Comparison of ENCODE assay signal across 23 cellular contexts in genomic region chr6:54647301-54647664, GRCh38.
DNase-seq lines count a peak whose midpoint lies in the region; ATAC-seq, FAIRE-seq and TF ChIP-seq lines count a peak whose summit lies in the region.
"Had no signal": no experiment of that assay in that cellular context is flagged by ENCODE, and none has a peak within 500 bp of the region (broad histone marks: within the 10 kb centered on the region; RNA-seq: fewer than 3 reads in every experiment).

No MANE protein-coding gene starts in this region.

- CTCF ChIA-PET in PC-9 (lab: Charles Lee): no interaction called here

- H3K4me3 ChIP-seq in PC-9 (no peak overlapping the region), astrocyte of the cerebellum (ENCODE audit: low read depth, low read length) (no peak overlapping the region), thoracic aorta (no peak overlapping the region)
- H3K4me3 ChIP-seq: BLaER1, Peyer's patch, SJCRH30 had no signal

- H3K4me1 ChIP-seq in PC-9 (replicated peaks; ENCODE audit: insufficient read depth) (no peaks in the 10 kb centered on the region), thoracic aorta (ENCODE audit: control insufficient read depth in 1 of 2, low read depth in 2 of 2) (peaks cover 22 to 38% of the 10 kb centered on the region in 2 donors)
- H3K4me1 ChIP-seq: BLaER1, Caco-2, Peyer's patch, SJCRH30 had no signal

- in situ Hi-C loops in astrocyte of the cerebellum (cut with HindIII; ENCODE audit: low sequenced_read_pairs): no loop called here

- H3K27me3 ChIP-seq in PC-9 (ENCODE audit: insufficient read depth, low read depth) (no peaks in the 10 kb centered on the region), thoracic aorta (replicated peaks; ENCODE audit: insufficient read depth) (no peaks in the 10 kb centered on the region)
- H3K27me3 ChIP-seq: BLaER1, Peyer's patch, SJCRH30 had no signal

- DNase-seq in PC-9 (no peak), astrocyte of the cerebellum (ENCODE audit: low read depth) (no peak), glomerular endothelial cell (ENCODE audit: extremely low read depth, low read depth, low spot score) (peak; percentile 23), thoracic aorta (ENCODE audit: low spot score) (no peak), GM12891 (ENCODE audit: insufficient read length, low spot score) (no peak)
- DNase-seq: ACHN; Caco-2; CD4-positive, alpha-beta T cell; DMS 273 treated with DMSO at 0.1 percent for 48 hours; DMS79 treated with DMSO at 0.1 percent for 48 hours; H7; MM.1S; NCI-H1092; NCI-H1436; NCI-H187 treated with DMSO at 0.1 percent for 48 hours; NCI-H2107; NCI-H69; Peyer's patch; SJCRH30 had no signal

- H3K9me3 ChIP-seq in PC-9 (ENCODE audit: insufficient read depth, low read depth): no peaks in the 10 kb centered on the region; the same call in 1 of the 2 replicates
- H3K9me3 ChIP-seq in thoracic aorta: no peaks in the 10 kb centered on the region
- H3K9me3 ChIP-seq: BLaER1, Caco-2, Peyer's patch, SJCRH30 had no signal

- H3K27ac ChIP-seq in PC-9: no peak overlapping the region
- H3K27ac ChIP-seq in thoracic aorta: peak overlapping the region; percentile 60 to 80
- H3K27ac ChIP-seq: BLaER1, Peyer's patch, SJCRH30 had no signal

- TF ChIP-seq POLR2A in GM12891 (IDR thresholded peaks at IDR 0.05; ENCODE audit: low read depth, low read length): no peak

- H4K20me1 ChIP-seq in PC-9 (ENCODE audit: insufficient read depth): no peaks in the 10 kb centered on the region
- H4K20me1 ChIP-seq: BLaER1 had no signal

- H3K36me3 ChIP-seq in PC-9 (ENCODE audit: low read depth) (no peaks in the 10 kb centered on the region), thoracic aorta (no peaks in the 10 kb centered on the region)
- H3K36me3 ChIP-seq: BLaER1, Peyer's patch, SJCRH30 had no signal

- no peak for ATAC-seq in thoracic aorta (ENCODE audit: insufficient number of reproducible peaks, low FRiP score, low read depth)
- no peak for ATAC-seq in GM19324 (IDR thresholded peaks at IDR 0.05; ENCODE audit: low FRiP score, unreplicated experiment)
- no peak for ATAC-seq in GM19467 (IDR thresholded peaks at IDR 0.05; ENCODE audit: unreplicated experiment)

- no peaks in the 10 kb centered on the region for H3K9me2 ChIP-seq in PC-9 (ENCODE audit: insufficient read depth)

- 0 out of 2 replicates have a peak overlapping the region, but pooled peaks have one; percentile 34 for H2AFZ ChIP-seq in PC-9

- no TSS peak for BruUV-seq in PC-9 (replicated peaks; lab: Mats Ljungman, UMichigan)

- FAIRE-seq in GM12891 (lab: Jason Lieb, UNC): no peak
- FAIRE-seq: GM12892 had no signal

- TF ChIP-seq CTCF in PC-9 (conservative IDR thresholded peaks at IDR 0.05) (no peak), astrocyte of the cerebellum (IDR thresholded peaks at IDR 0.05; ENCODE audit: low read depth, low read length, missing control alignments) (peak; percentile 1), thoracic aorta (IDR thresholded peaks at IDR 0.05) (no peak)

- H3K4me2 ChIP-seq in PC-9: no peak overlapping the region
- H3K4me2 ChIP-seq: BLaER1 had no signal

- no peaks in the 10 kb centered on the region for H3F3A ChIP-seq in PC-9 (ENCODE audit: insufficient read depth, low read depth)

- POLR2A ChIA-PET in PC-9 (lab: Charles Lee; ENCODE audit: unreplicated experiment): interaction anchor here (0.7 kb wide), 1 partner anchor 1589 kb away, joined by 10 read pairs; no protein-coding TSS in a partner anchor

- intact Hi-C loops in PC-9 (cut with micrococcal nuclease; ENCODE audit: unreplicated experiment): no loop called here

- H3K79me2 ChIP-seq in PC-9 (ENCODE audit: low read depth): no peaks in the 10 kb centered on the region

TF ChIP-seq in GM12891, 5 proteins besides CTCF, POLR2A, EP300 and RAD21:
- TF ChIP-seq POU2F2 (IDR thresholded peaks at IDR 0.05; ENCODE audit: low read depth, low read length) (no peak), PAX5 (IDR thresholded peaks at IDR 0.05; ENCODE audit: insufficient read depth, low read length, severe bottlenecking) (no peak), TAF1 (IDR thresholded peaks at IDR 0.05; ENCODE audit: low read depth, low read length) (no peak), SPI1 (IDR thresholded peaks at IDR 0.05; ENCODE audit: low read depth, low read length) (no peak), POLR2AphosphoS5 (IDR thresholded peaks at IDR 0.05; ENCODE audit: low read depth, low read length) (no peak)
